33 cellular contexts compared by ENCODE assay signal in genomic region chr16:65102326-65102725, GRCh38. TPM values are rescaled to one million over a fixed set of nuclear protein-coding genes. Genes with fewer than 3 reads are reported as not detected.
"Had no signal": no experiment of that assay in that cellular context is flagged by ENCODE, and none has a peak within 500 bp of the region (broad histone marks: within the 10 kb centered on the region; RNA-seq: fewer than 3 reads in every experiment).

No MANE protein-coding gene starts in this region.

- H3K4me3 ChIP-seq: adrenal gland, MG63, Peyer's patch, SJSA1 had no signal

- H3K4me1 ChIP-seq: adrenal gland, Peyer's patch had no signal

- H3K27me3 Mint-ChIP-seq: activated CD4-positive, alpha-beta T cell treated with anti-CD3 and anti-CD28 coated beads, Interleukin-2, amount 10 ng/mL, durations not matched to agents 24 days and 14 days; activated CD8-positive, alpha-beta T cell treated with anti-CD3 and anti-CD28 coated beads for 36 hours; activated T-helper 17 cell treated with anti-CD3 and anti-CD28 coated beads, Interleukin-2, amount 50 U/mL, for 72 hours had no signal

- ATAC-seq: activated CD8-positive, alpha-beta T cell treated with anti-CD3 and anti-CD28 coated beads for 36 hours; activated naive CD4-positive, alpha-beta T cell treated with anti-CD3 and anti-CD28 coated beads, Interleukin-2, amount 50 U/mL, for 72 hours; activated T-cell treated with anti-CD3 and anti-CD28 coated beads, Interleukin-2, amount 50 U/mL, for 72 hours; activated T-helper 17 cell treated with anti-CD3 and anti-CD28 coated beads, Interleukin-2, amount 50 U/mL, for 72 hours; PC-3 had no signal

- H3K27ac Mint-ChIP-seq: activated CD4-positive, alpha-beta T cell treated with anti-CD3 and anti-CD28 coated beads, Interleukin-2, amount 10 ng/mL, durations not matched to agents 24 days and 14 days; activated CD8-positive, alpha-beta T cell treated with anti-CD3 and anti-CD28 coated beads for 36 hours; activated naive CD4-positive, alpha-beta T cell treated with anti-CD3 and anti-CD28 coated beads, Interleukin-2, amount 50 U/mL, for 72 hours; activated T-cell treated with anti-CD3 and anti-CD28 coated beads, Interleukin-2, amount 50 U/mL, for 72 hours; activated T-helper 17 cell treated with anti-CD3 and anti-CD28 coated beads, Interleukin-2, amount 50 U/mL, for 72 hours; T-helper 1 cell treated with Interleukin-12 subunit alpha and Interleukin-12 subunit beta and Interleukin-4 antibody, amounts not matched to agents 30 μg/mL and 1 μg/mL, for 36 hours; T-helper 2 cell treated with Interferon-gamma antibody and Interleukin-4, amounts not matched to agents 5 μg/mL and 100 μg/mL, for 36 hours had no signal

- H3K36me3 ChIP-seq: adrenal gland, MG63, Peyer's patch had no signal

- H3K9me3 Mint-ChIP-seq: activated CD4-positive, alpha-beta T cell treated with anti-CD3 and anti-CD28 coated beads, Interleukin-2, amount 10 ng/mL, durations not matched to agents 24 days and 14 days; activated CD8-positive, alpha-beta T cell treated with anti-CD3 and anti-CD28 coated beads for 36 hours had no signal

- H3K9ac ChIP-seq: SK-N-SH had no signal

- H3K27me3 ChIP-seq: adrenal gland, brain microvascular endothelial cell, MG63, Peyer's patch, SJSA1 had no signal

- H3K27ac ChIP-seq: adrenal gland, brain microvascular endothelial cell, Peyer's patch, SJSA1 had no signal

- H3K4me3 Mint-ChIP-seq: activated CD4-positive, alpha-beta T cell treated with anti-CD3 and anti-CD28 coated beads, Interleukin-2, amount 10 ng/mL, durations not matched to agents 24 days and 14 days; activated CD8-positive, alpha-beta T cell treated with anti-CD3 and anti-CD28 coated beads for 36 hours; activated T-cell treated with anti-CD3 and anti-CD28 coated beads, Interleukin-2, amount 50 U/mL, for 72 hours; activated T-helper 17 cell treated with anti-CD3 and anti-CD28 coated beads, Interleukin-2, amount 50 U/mL, for 72 hours; T-helper 1 cell treated with Interleukin-12 subunit alpha and Interleukin-12 subunit beta and Interleukin-4 antibody, amounts not matched to agents 30 μg/mL and 1 μg/mL, for 36 hours; T-helper 2 cell treated with Interferon-gamma antibody and Interleukin-4, amounts not matched to agents 5 μg/mL and 100 μg/mL, for 36 hours had no signal

- H3K4me1 Mint-ChIP-seq: activated CD4-positive, alpha-beta T cell treated with anti-CD3 and anti-CD28 coated beads, Interleukin-2, amount 10 ng/mL, durations not matched to agents 24 days and 14 days; activated T-helper 17 cell treated with anti-CD3 and anti-CD28 coated beads, Interleukin-2, amount 50 U/mL, for 72 hours had no signal

- DNase-seq: activated CD4-positive, alpha-beta T cell treated with anti-CD3 and anti-CD28 coated beads, Interleukin-2, amount 10 ng/mL, durations not matched to agents 24 days and 14 days; activated CD4-positive, alpha-beta T cell treated with anti-CD3 and anti-CD28 coated beads, Interleukin-2, amount 50 U/mL, for 4 hours; activated CD8-positive, alpha-beta T cell treated with anti-CD3 and anti-CD28 coated beads for 36 hours; activated gamma-delta T cell; activated naive CD4-positive, alpha-beta T cell treated with Interleukin-2 at 50 U/mL for 16 hours; activated T-cell treated with anti-CD3 and anti-CD28 coated beads, Interleukin-2, amount 50 U/mL, for 1 hour; activated T-cell treated with anti-CD3 and anti-CD28 coated beads, Interleukin-2, amount 50 U/mL, for 72 hours; adrenal gland; anterior cingulate cortex; brain microvascular endothelial cell; Kasumi-1; KG1; MG63; NCI-H1048; NCI-H1105 treated with DMSO at 0.1 percent for 48 hours; NCI-H1436 treated with DMSO at 0.1 percent for 48 hours; NCI-H1694 treated with DMSO at 0.1 percent for 48 hours; NCI-H2029; NCI-H510A; NCI-H526; NCI-H748 treated with DMSO at 0.1 percent for 48 hours; NK-92 treated with Interleukin-12 subunit alpha and Interleukin-12 subunit beta, amount 100 ng/mL, for 24 hours; PC-3; Peyer's patch; RPMI8226; SHP77 treated with DMSO at 0.1 percent for 48 hours; SK-N-SH had no signal

- H3K9me3 ChIP-seq: adrenal gland, MG63, Peyer's patch, SJSA1, SK-N-SH had no signal

- H3K4me2 ChIP-seq: SK-N-SH had no signal

RNA-seq across cellular contexts. Expression of gene CDH11, which starts 19.5 kb away (rescaled TPM):
- total RNA-seq: activated CD4-positive, alpha-beta T cell treated with anti-CD3 and anti-CD28 coated beads, Interleukin-2, amount 10 ng/mL, durations not matched to agents 24 days and 14 days; activated CD8-positive, alpha-beta memory T cell treated with anti-CD3 and anti-CD28 coated beads for 36 hours; activated CD8-positive, alpha-beta T cell treated with anti-CD3 and anti-CD28 coated beads for 36 hours; activated naive CD4-positive, alpha-beta T cell treated with anti-CD3 and anti-CD28 coated beads, Interleukin-2, amount 50 U/mL, for 72 hours; activated T-cell treated with anti-CD3 and anti-CD28 coated beads, Interleukin-2, amount 50 U/mL, for 72 hours; activated T-helper 17 cell treated with anti-CD3 and anti-CD28 coated beads, Interleukin-2, amount 50 U/mL, for 72 hours had no signal
